ENCODE assay signal across 17 cellular contexts in genomic region chr5:168307925-168308584, GRCh38. TPM values are rescaled to one million over a fixed set of nuclear protein-coding genes. Genes with fewer than 3 reads are reported as not detected.
DNase-seq lines count a peak whose midpoint lies in the region; ATAC-seq and TF ChIP-seq lines count a peak whose summit lies in the region.
"Had no signal": no experiment of that assay in that cellular context is flagged by ENCODE, and none has a peak within 500 bp of the region (broad histone marks: within the 10 kb centered on the region; RNA-seq: fewer than 3 reads in every experiment).

No MANE protein-coding gene starts in this region.

- H2AFZ ChIP-seq in trophoblast cell (ENCODE audit: insufficient read depth, low read length, poor library complexity) = no peak overlapping the region

- no peak overlapping the region for H3K9ac ChIP-seq in trophoblast cell (ENCODE audit: low read length)
- H3K9ac ChIP-seq: BLaER1 treated with 17β-estradiol and CSF1 and Interleukin-3, amounts not matched to agents 10 nM and 100 nM had no signal

- H2AK5ac ChIP-seq in trophoblast cell (ENCODE audit: low read length) = no peak overlapping the region

- WGBS in trophoblast cell (ENCODE audit: extremely low coverage, insufficient coverage, insufficient read length) = no CpG with 5 or more reads among the region's 4 CpGs

- H3K4me3 ChIP-seq in Caco-2 (ENCODE audit: low read depth, low read length) = no peak overlapping the region
- no peak overlapping the region for H3K4me3 ChIP-seq in left lung
- H3K4me3 ChIP-seq in trophoblast cell (ENCODE audit: low read depth, low read length) = no peak overlapping the region
- H3K4me3 ChIP-seq: BLaER1 treated with 17β-estradiol and CSF1 and Interleukin-3, amounts not matched to agents 10 nM and 100 nM; K562 had no signal

- CTCF ChIA-PET in Caco-2 (lab: Charles Lee) = interaction anchor here (0.7 to 1.3 kb wide), 2 partner anchors 13 to 122 kb away, joined by 3 to 4 read pairs; no protein-coding TSS in a partner anchor

- H3K27me3 ChIP-seq in Caco-2 (replicated peaks; ENCODE audit: control insufficient read depth, insufficient read depth, low read length) (no peaks in the 10 kb centered on the region), left lung (no peaks in the 10 kb centered on the region), trophoblast cell (ENCODE audit: insufficient read depth, low read length) (no peaks in the 10 kb centered on the region)
- H3K27me3 ChIP-seq: BLaER1 treated with 17β-estradiol and CSF1 and Interleukin-3, amounts not matched to agents 10 nM and 100 nM had no signal

- intact Hi-C loops in Caco-2 (cut with micrococcal nuclease; ENCODE audit: unreplicated experiment) (loop anchor here (1.0 kb wide), 1 partner anchor 8 kb away; no protein-coding TSS in a partner anchor), left lung (cut with DNase I) (no loop called here)

- TF ChIP-seq CTCF in Caco-2 (IDR thresholded peaks at IDR 0.05; ENCODE audit: insufficient read depth in 1 of 2, low read depth in 1 of 2, low read length in 1 of 2, severe bottlenecking in 1 of 2, unreplicated experiment in 1 of 2) (no peak), left lung (IDR thresholded peaks at IDR 0.05) (no peak)

- H3K23ac ChIP-seq in trophoblast cell (ENCODE audit: low read length) = no peak overlapping the region

- H3K36me3 Mint-ChIP-seq in Caco-2 (ENCODE audit: insufficient read depth, unreplicated experiment) = peaks cover 69% of the 10 kb centered on the region

- no peaks in the 10 kb centered on the region for H3K27me3 Mint-ChIP-seq in Caco-2 (ENCODE audit: insufficient read depth, unreplicated experiment)

- DNase-seq in Caco-2 (no peak), left lung (no peak), trophoblast cell (no peak)
- DNase-seq in stimulated activated naive CD8-positive, alpha-beta T cell treated with anti-CD3 and anti-CD28 coated beads, Interleukin-15, Interleukin-2, amounts not matched to agents 100 U/mL and 50 U/mL, for 24 hours = no peak
- DNase-seq: DMS 273 treated with DMSO at 0.1 percent for 48 hours, MV-4-11, NCI-H1417, NCI-H187 treated with DMSO at 0.1 percent for 48 hours, NCI-H2171, NCI-H446 treated with DMSO at 0.1 percent for 48 hours, OCI-M1 had no signal

- no peaks in the 10 kb centered on the region for H3K9me3 Mint-ChIP-seq in Caco-2 (ENCODE audit: unreplicated experiment)

- POLR2A ChIA-PET in Caco-2 (lab: Charles Lee) = interaction anchor here (1.0 kb wide), 1 partner anchor 16 kb away, joined by 4 read pairs; the partner anchor contains the start of gene WWC1

- H3K4me1 ChIP-seq in Caco-2 (peaks cover 86% of the 10 kb centered on the region), left lung (peaks cover 3 to 8% of the 10 kb centered on the region in 2 donors), trophoblast cell (ENCODE audit: control insufficient read depth in 1 of 2, insufficient read depth in 2 of 2, low read length in 2 of 2) (peaks cover 16 to 21% of the 10 kb centered on the region in 2 experiments)
- H3K4me1 ChIP-seq: BLaER1 treated with 17β-estradiol and CSF1 and Interleukin-3, amounts not matched to agents 10 nM and 100 nM had no signal

- H3K14ac ChIP-seq in trophoblast cell (ENCODE audit: low read length) = no peak overlapping the region

- peaks cover 60% of the 10 kb centered on the region for H3K4me1 Mint-ChIP-seq in Caco-2 (ENCODE audit: low read depth, unreplicated experiment)

- BruUV-seq in Caco-2 (replicated peaks; lab: Mats Ljungman, UMichigan) = TSS peak; percentile 19

- no peak overlapping the region for H4K8ac ChIP-seq in trophoblast cell (ENCODE audit: low read depth, low read length)

- H3K4ac ChIP-seq in trophoblast cell (ENCODE audit: low read depth, low read length) = peak overlapping the region; percentile 15

- H3K79me1 ChIP-seq in trophoblast cell (ENCODE audit: low read length) = peaks cover 7% of the 10 kb centered on the region

- 0 out of 2 replicates have a peak, but pooled peaks cover 1% of the 10 kb centered on the region for H3K36me3 ChIP-seq in Caco-2 (ENCODE audit: control insufficient read depth, insufficient read depth, low read length)
- H3K36me3 ChIP-seq in left lung = no peaks in the 10 kb centered on the region
- no peaks in the 10 kb centered on the region for H3K36me3 ChIP-seq in trophoblast cell (ENCODE audit: control insufficient read depth in 1 of 2, insufficient read depth in 2 of 2, low read length in 2 of 2)
- H3K36me3 ChIP-seq: BLaER1 treated with 17β-estradiol and CSF1 and Interleukin-3, amounts not matched to agents 10 nM and 100 nM had no signal

- no peak overlapping the region for H2BK5ac ChIP-seq in trophoblast cell (ENCODE audit: low read depth, low read length, poor library complexity)

- H3K27ac Mint-ChIP-seq in Caco-2 (ENCODE audit: unreplicated experiment) = peak overlapping the region; percentile 83

- no peak overlapping the region for H2BK12ac ChIP-seq in trophoblast cell (ENCODE audit: low read length)

- H3K27ac ChIP-seq in left lung (peak overlapping the region in 1 of 2 donors; percentile 33), trophoblast cell (ENCODE audit: low read depth, low read length) (no peak overlapping the region)
- H3K27ac ChIP-seq: BLaER1 treated with 17β-estradiol and CSF1 and Interleukin-3, amounts not matched to agents 10 nM and 100 nM had no signal

- no peak overlapping the region for H3K4me2 ChIP-seq in trophoblast cell (ENCODE audit: low read length)
- H3K4me2 ChIP-seq: BLaER1 treated with 17β-estradiol and CSF1 and Interleukin-3, amounts not matched to agents 10 nM and 100 nM had no signal

- H3K18ac ChIP-seq in trophoblast cell (ENCODE audit: low read length) = no peak overlapping the region

- H4K91ac ChIP-seq in trophoblast cell (ENCODE audit: low read depth, low read length) = no peak overlapping the region

- peaks cover 3% of the 10 kb centered on the region for H3K79me2 ChIP-seq in trophoblast cell (ENCODE audit: control insufficient read depth, insufficient read depth, low read length, poor library complexity)

- peak overlapping the region; percentile 25 for H3K4me3 Mint-ChIP-seq in Caco-2 (ENCODE audit: unreplicated experiment)

- ATAC-seq in HG02885 (IDR thresholded peaks at IDR 0.05; ENCODE audit: poor library complexity, unreplicated experiment) = peak; percentile 51
- ATAC-seq in left lung = peak; percentile 69
- no peak for ATAC-seq in stimulated activated naive CD8-positive, alpha-beta T cell treated with anti-CD3 and anti-CD28 coated beads, Interleukin-15, Interleukin-2, amounts not matched to agents 100 U/mL and 50 U/mL, for 24 hours
- ATAC-seq in HG02642 (IDR thresholded peaks at IDR 0.05; ENCODE audit: poor library complexity, unreplicated experiment) = no peak
- no peak for ATAC-seq in GM18870 (IDR thresholded peaks at IDR 0.05; ENCODE audit: unreplicated experiment)
- no peak for ATAC-seq in GM21515 (IDR thresholded peaks at IDR 0.05; ENCODE audit: unreplicated experiment)
- ATAC-seq: K562 had no signal

- no peak overlapping the region for H4K12ac ChIP-seq in trophoblast cell (ENCODE audit: low read depth, low read length)

- H3K9me3 ChIP-seq in Caco-2 = no peaks in the 10 kb centered on the region
- H3K9me3 ChIP-seq in left lung = no peaks in the 10 kb centered on the region
- H3K9me3 ChIP-seq in trophoblast cell (ENCODE audit: insufficient read depth, low read depth, low read length) = no peaks in the 10 kb centered on the region
- H3K9me3 ChIP-seq: BLaER1 treated with 17β-estradiol and CSF1 and Interleukin-3, amounts not matched to agents 10 nM and 100 nM had no signal

- H2BK120ac ChIP-seq in trophoblast cell (ENCODE audit: insufficient read depth, low read length, poor library complexity) = no peak overlapping the region

RNA-seq across cellular contexts. Expression of gene WWC1, which starts 16.6 kb away (rescaled TPM):
- 108 and 109 TPM in 2 replicates for total RNA-seq in Caco-2 (2022)
- 10 to 100 TPM; 59.6 to 81.9 TPM for total RNA-seq in left lung
- 48.1 and 48.6 TPM in 2 replicates for polyA plus RNA-seq in trophoblast cell (2013)

Comparison
In these comparisons a context has a peak if more than half of its experiments do, and no peak if none do; other contexts are left out.
1. ATAC-seq: peak in HG02885 (single experiment) and left lung (single experiment); none in stimulated activated naive CD8-positive, alpha-beta T cell treated with anti-CD3 and anti-CD28 coated beads, Interleukin-15, Interleukin-2, amounts not matched to agents 100 U/mL and 50 U/mL, for 24 hours (single experiment), HG02642 (single experiment), GM18870 (single experiment) and GM21515 (single experiment).